In the genomic region with DNA sequence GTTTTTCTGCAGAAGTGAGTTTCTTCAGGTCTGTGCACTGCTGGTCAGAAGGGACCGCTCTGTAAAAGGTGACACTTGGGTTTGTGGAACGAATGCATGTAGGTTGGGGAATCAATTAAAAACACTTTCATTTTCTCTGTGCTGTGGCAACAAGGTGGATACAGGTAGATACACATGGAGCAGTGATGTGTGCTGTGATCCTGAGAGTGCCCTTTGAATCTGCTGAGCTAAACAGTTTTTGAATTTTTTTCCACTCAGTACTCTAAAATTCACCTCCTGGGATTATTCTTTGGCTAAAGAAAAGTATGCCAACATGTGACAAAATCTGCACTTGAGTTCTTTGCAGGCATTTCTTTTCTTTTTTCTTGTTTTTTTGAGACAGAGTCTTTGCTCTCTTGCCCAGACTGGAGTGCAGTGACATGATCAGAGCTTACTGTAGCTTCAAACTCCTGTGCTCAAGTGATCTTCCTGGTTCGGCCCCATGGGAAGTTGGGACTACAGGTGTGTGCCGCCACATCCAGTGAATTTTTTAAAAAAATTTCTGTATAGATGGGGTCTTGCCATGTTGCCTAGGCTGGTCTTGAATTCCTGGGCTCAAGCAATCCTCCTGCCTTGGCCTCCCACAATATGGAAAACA, we compare ENCODE assay signal across 16 cellular contexts.
DNase-seq lines count a peak whose midpoint lies in the region; TF ChIP-seq lines count a peak whose summit lies in the region.
"Had no signal": no experiment of that assay in that cellular context is flagged by ENCODE, and none has a peak within 500 bp of the region (broad histone marks: within the 10 kb centered on the region; RNA-seq: fewer than 3 reads in every experiment).

No MANE protein-coding gene starts in this region.

- no peaks in the 10 kb centered on the region for H3K27me3 ChIP-seq in parathyroid adenoma (ENCODE audit: control insufficient read depth, insufficient read depth, low read length)
- H3K27me3 ChIP-seq: BLaER1 treated with 17β-estradiol and CSF1 and Interleukin-3, amounts not matched to agents 10 nM and 100 nM had no signal

- DNase-seq in DMS79 treated with DMSO at 0.1 percent for 48 hours (lab: John Stamatoyannopoulos, UW) (peak; percentile 14), DMS79 (lab: John Stamatoyannopoulos, UW) (no peak), immature natural killer cell (no peak), hypothalamus (lab: John Stamatoyannopoulos, UW) (no peak), NCI-H2029 treated with DMSO at 0.1 percent for 48 hours (lab: John Stamatoyannopoulos, UW) (no peak), NCI-H69 (lab: John Stamatoyannopoulos, UW) (no peak), dermis blood vessel endothelial cell (no peak)
- DNase-seq: Calu3; CD4-positive, CD25-positive, alpha-beta regulatory T cell; DMS 273 treated with DMSO at 0.1 percent for 48 hours; EL; H9 had no signal

- H3K4me1 ChIP-seq in parathyroid adenoma, result no peaks in the 10 kb centered on the region

- no peaks in the 10 kb centered on the region for H3K36me3 ChIP-seq in parathyroid adenoma (ENCODE audit: control insufficient read depth, insufficient read depth, low read length)

- H3K4me1 Mint-ChIP-seq in immature natural killer cell, result peaks cover 8 to 10% of the 10 kb centered on the region in 2 donors

- no peaks in the 10 kb centered on the region for H3K79me2 ChIP-seq in parathyroid adenoma

- no peak overlapping the region for H3K4me3 ChIP-seq in parathyroid adenoma (ENCODE audit: low read depth, low read length)
- H3K4me3 ChIP-seq: BLaER1 treated with 17β-estradiol and CSF1 and Interleukin-3, amounts not matched to agents 10 nM and 100 nM; GM23338 had no signal

- no peak overlapping the region for H3K9ac ChIP-seq in parathyroid adenoma
- H3K9ac ChIP-seq: BLaER1 treated with 17β-estradiol and CSF1 and Interleukin-3, amounts not matched to agents 10 nM and 100 nM had no signal

- H3K9me3 ChIP-seq in parathyroid adenoma (ENCODE audit: control insufficient read depth, low read length), result no peaks in the 10 kb centered on the region

- peaks cover 0 to 19% (median 17%) of the 10 kb centered on the region in 3 donors for H3K36me3 Mint-ChIP-seq in immature natural killer cell

- TF ChIP-seq CTCF in parathyroid adenoma (IDR thresholded peaks at IDR 0.05), result no peak

- H3K27ac ChIP-seq in parathyroid adenoma, result no peak overlapping the region
- H3K27ac ChIP-seq: 22Rv1; BLaER1 treated with 17β-estradiol and CSF1 and Interleukin-3, amounts not matched to agents 10 nM and 100 nM had no signal

- peak overlapping the region in 4 of 6 donors; percentile 15 to 64 (median 49) for H3K27ac Mint-ChIP-seq in immature natural killer cell
- H3K27ac Mint-ChIP-seq: GM23338, H9 had no signal

- peaks cover 0 to 1% (median 0%) of the 10 kb centered on the region in 6 donors for H3K9me3 Mint-ChIP-seq in immature natural killer cell
- H3K9me3 Mint-ChIP-seq: GM23338, H9 had no signal

- no peak overlapping the region for H3K4me3 Mint-ChIP-seq in immature natural killer cell
- H3K4me3 Mint-ChIP-seq: CD4-positive, CD25-positive, alpha-beta regulatory T cell; GM23338; H9 had no signal

- no peaks in the 10 kb centered on the region for H3K27me3 Mint-ChIP-seq in immature natural killer cell (ENCODE audit: low read depth in 3 of 3)
- H3K27me3 Mint-ChIP-seq: CD4-positive, CD25-positive, alpha-beta regulatory T cell had no signal

- H2AFZ ChIP-seq in parathyroid adenoma, result no peak overlapping the region
- H2AFZ ChIP-seq: GM23338 had no signal

- peak overlapping the region; percentile 43 for H3K4me2 ChIP-seq in parathyroid adenoma (ENCODE audit: low read length)
- H3K4me2 ChIP-seq: BLaER1 treated with 17β-estradiol and CSF1 and Interleukin-3, amounts not matched to agents 10 nM and 100 nM; GM23338 had no signal
